In the genomic region with DNA sequence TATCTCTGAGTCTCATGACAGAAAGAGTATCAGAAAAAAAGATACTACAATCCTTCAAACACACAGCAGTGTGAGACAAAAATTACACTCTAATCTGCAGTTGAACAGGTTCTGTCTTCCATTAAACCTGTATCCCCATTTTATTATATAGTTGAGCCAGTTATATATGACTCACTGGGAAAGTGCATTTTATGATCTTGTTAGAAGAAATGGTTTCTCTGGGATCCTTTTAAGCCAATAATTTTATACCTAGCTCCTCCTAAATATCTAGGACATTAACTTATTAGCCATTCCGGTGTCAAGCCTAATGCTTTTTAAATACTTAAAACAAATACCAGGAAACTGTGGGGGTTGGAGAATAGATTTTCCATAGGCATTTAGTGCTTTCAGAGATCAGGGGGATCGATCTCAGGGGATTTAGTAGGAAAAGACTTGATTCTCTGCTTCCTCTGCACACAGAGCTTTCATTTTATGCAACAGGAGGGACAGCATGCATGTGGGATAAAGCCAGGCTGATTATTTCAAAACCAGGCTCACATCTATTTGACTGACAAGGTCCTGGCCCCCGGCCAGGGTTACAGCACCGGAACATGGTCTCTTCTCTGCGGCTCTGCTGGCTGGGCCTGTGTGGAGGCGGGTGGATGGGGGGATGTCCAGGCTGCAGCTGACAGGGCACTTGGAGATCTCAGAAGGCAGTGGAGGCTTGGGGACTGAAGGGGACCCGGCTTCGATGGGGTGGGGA, we compare ENCODE assay signal across 11 cellular contexts.
A peak's percentile ranks its signal among the peaks of the same experiment; 100 is the strongest.
DNase-seq lines count a peak whose midpoint lies in the region; ATAC-seq, FAIRE-seq and TF ChIP-seq lines count a peak whose summit lies in the region.
"Had no signal": no experiment of that assay in that cellular context is flagged by ENCODE, and none has a peak within 500 bp of the region (broad histone marks: within the 10 kb centered on the region; RNA-seq: fewer than 3 reads in every experiment).

No MANE protein-coding gene starts in this region.

- H3K4me1 ChIP-seq in astrocyte (ENCODE audit: insufficient read depth, low read length), result no peaks in the 10 kb centered on the region

- H3K36me3 ChIP-seq in astrocyte (ENCODE audit: insufficient read depth, low read length), result no peaks in the 10 kb centered on the region

- DNase-seq in Ammon's horn (ENCODE audit: low spot score) (peak; percentile 29), NCI-H146 (lab: John Stamatoyannopoulos, UW) (peak; percentile 63), astrocyte (ENCODE audit: low read depth) (no peak), left kidney (ENCODE audit: low read depth, low spot score) (peak; percentile 72)
- DNase-seq in stimulated activated effector memory CD8-positive, alpha-beta T cell treated with anti-CD3 and anti-CD28 coated beads, Interleukin-12 subunit alpha, Interleukin-12 subunit beta, amount 100 ng/mL, for 72 hours (ENCODE audit: low spot score in 2 of 2), result no peak
- DNase-seq: amniotic stem cell, T-helper 2 cell had no signal

- peaks cover 10% of the 10 kb centered on the region for H3K4me1 Mint-ChIP-seq in astrocyte (ENCODE audit: low read depth, unreplicated experiment)
- H3K4me1 Mint-ChIP-seq in stimulated activated effector memory CD8-positive, alpha-beta T cell treated with anti-CD3 and anti-CD28 coated beads, Interleukin-12 subunit alpha, Interleukin-12 subunit beta, amount 100 ng/mL, for 72 hours, result no peaks in the 10 kb centered on the region

- H4K20me1 ChIP-seq in astrocyte (ENCODE audit: insufficient read depth, low read length), result no peaks in the 10 kb centered on the region

- H3K9me3 Mint-ChIP-seq in astrocyte (ENCODE audit: unreplicated experiment), result peaks cover 2% of the 10 kb centered on the region
- no peaks in the 10 kb centered on the region for H3K9me3 Mint-ChIP-seq in stimulated activated effector memory CD8-positive, alpha-beta T cell treated with anti-CD3 and anti-CD28 coated beads, Interleukin-12 subunit alpha, Interleukin-12 subunit beta, amount 100 ng/mL, for 72 hours
- H3K9me3 Mint-ChIP-seq: natural killer cell treated with Interleukin-12 subunit alpha and Interleukin-12 subunit beta and Interleukin-15 and Interleukin-18, amount 100 ng/mL, for 72 hours had no signal

- H3K4me2 ChIP-seq in astrocyte (ENCODE audit: low read length), result peak overlapping the region; percentile 3

- no peak overlapping the region for H3K4me3 Mint-ChIP-seq in astrocyte (ENCODE audit: unreplicated experiment)
- no peak overlapping the region for H3K4me3 Mint-ChIP-seq in stimulated activated effector memory CD8-positive, alpha-beta T cell treated with anti-CD3 and anti-CD28 coated beads, Interleukin-12 subunit alpha, Interleukin-12 subunit beta, amount 100 ng/mL, for 72 hours
- H3K4me3 Mint-ChIP-seq: natural killer cell treated with Interleukin-12 subunit alpha and Interleukin-12 subunit beta and Interleukin-15 and Interleukin-18, amount 100 ng/mL, for 72 hours had no signal

- no peaks in the 10 kb centered on the region for H3K79me2 ChIP-seq in astrocyte (ENCODE audit: insufficient read depth, low read length)

- no peaks in the 10 kb centered on the region for H3K9me3 ChIP-seq in astrocyte (ENCODE audit: insufficient read depth, low read depth, low read length)

- H3K27ac Mint-ChIP-seq in astrocyte (ENCODE audit: unreplicated experiment), result no peak overlapping the region
- no peak overlapping the region for H3K27ac Mint-ChIP-seq in stimulated activated effector memory CD8-positive, alpha-beta T cell treated with anti-CD3 and anti-CD28 coated beads, Interleukin-12 subunit alpha, Interleukin-12 subunit beta, amount 100 ng/mL, for 72 hours
- H3K27ac Mint-ChIP-seq: natural killer cell treated with Interleukin-12 subunit alpha and Interleukin-12 subunit beta and Interleukin-15 and Interleukin-18, amount 100 ng/mL, for 72 hours had no signal

- FAIRE-seq in astrocyte (lab: Jason Lieb, UNC), result no peak

- no peak overlapping the region for H2AFZ ChIP-seq in astrocyte (ENCODE audit: low read depth, low read length)

- no peaks in the 10 kb centered on the region for H3K27me3 ChIP-seq in astrocyte (ENCODE audit: insufficient read depth, low read length)

- no peak for TF ChIP-seq CTCF in astrocyte (IDR thresholded peaks at IDR 0.05; ENCODE audit: insufficient read depth, low read depth, low read length)

- H3K27me3 Mint-ChIP-seq in astrocyte (ENCODE audit: low read depth, unreplicated experiment), result peaks cover 3% of the 10 kb centered on the region
- H3K27me3 Mint-ChIP-seq: natural killer cell treated with Interleukin-12 subunit alpha and Interleukin-12 subunit beta and Interleukin-15 and Interleukin-18, amount 100 ng/mL, for 72 hours had no signal

- ATAC-seq in stimulated activated effector memory CD8-positive, alpha-beta T cell treated with anti-CD3 and anti-CD28 coated beads, Interleukin-12 subunit alpha, Interleukin-12 subunit beta, amount 100 ng/mL, for 72 hours, result no peak
- no peak for ATAC-seq in HG02642 (IDR thresholded peaks at IDR 0.05; ENCODE audit: poor library complexity, unreplicated experiment)
- no peak for ATAC-seq in GM18868 (IDR thresholded peaks at IDR 0.05; ENCODE audit: unreplicated experiment)
- no peak for ATAC-seq in HG03045 (IDR thresholded peaks at IDR 0.05; ENCODE audit: unreplicated experiment)
- ATAC-seq: natural killer cell treated with Interleukin-12 subunit alpha and Interleukin-12 subunit beta and Interleukin-15 and Interleukin-18, amount 100 ng/mL, for 72 hours had no signal

- H3K36me3 Mint-ChIP-seq in astrocyte (ENCODE audit: low read depth, unreplicated experiment), result peaks cover 2% of the 10 kb centered on the region
- H3K36me3 Mint-ChIP-seq in stimulated activated effector memory CD8-positive, alpha-beta T cell treated with anti-CD3 and anti-CD28 coated beads, Interleukin-12 subunit alpha, Interleukin-12 subunit beta, amount 100 ng/mL, for 72 hours, result no peaks in the 10 kb centered on the region
- H3K36me3 Mint-ChIP-seq: natural killer cell treated with Interleukin-12 subunit alpha and Interleukin-12 subunit beta and Interleukin-15 and Interleukin-18, amount 100 ng/mL, for 72 hours had no signal

- no peak overlapping the region for H3K9ac ChIP-seq in astrocyte (ENCODE audit: low read length)

- no peak overlapping the region for H3K4me3 ChIP-seq in astrocyte (ENCODE audit: insufficient read depth, low read depth, low read length)

- no peak overlapping the region for H3K27ac ChIP-seq in astrocyte (ENCODE audit: low read depth, low read length)

Comparison
In these comparisons a context has a peak if more than half of its experiments do, and no peak if none do; other contexts are left out.
1. DNase-seq: peak in Ammon's horn (single experiment), NCI-H146 (single experiment) and left kidney (single experiment); none in astrocyte (single experiment) and stimulated activated effector memory CD8-positive, alpha-beta T cell treated with anti-CD3 and anti-CD28 coated beads, Interleukin-12 subunit alpha, Interleukin-12 subunit beta, amount 100 ng/mL, for 72 hours (0 of 2).